ENCODE assay signal across 23 cellular contexts in the genomic region with DNA sequence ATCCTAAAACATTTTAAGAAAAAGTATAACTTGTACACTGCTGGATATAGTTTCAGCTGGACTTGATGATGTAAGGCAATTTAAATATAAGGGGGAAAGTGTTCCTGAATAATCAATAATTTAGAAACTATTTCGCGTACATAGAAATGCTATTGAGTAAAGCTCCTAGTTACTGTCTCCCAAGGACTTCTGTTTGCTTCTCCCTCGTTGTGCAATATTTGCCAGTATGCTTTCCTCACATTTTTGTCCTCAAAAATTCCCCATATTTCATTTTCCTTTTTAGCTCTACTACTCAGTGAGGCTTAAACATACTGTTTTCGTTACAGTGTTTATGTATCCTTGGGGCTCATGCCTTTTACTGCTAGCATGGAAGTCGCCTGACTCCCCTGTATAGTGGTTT.
"Had no signal": no experiment of that assay in that cellular context is flagged by ENCODE, and none has a peak within 500 bp of the region (broad histone marks: within the 10 kb centered on the region; RNA-seq: fewer than 3 reads in every experiment).

No MANE protein-coding gene starts in this region.

- H3K36me3 ChIP-seq: MG63, SJSA1 had no signal

- H3K27ac ChIP-seq: HL-60, SJSA1, SK-N-MC had no signal

- FAIRE-seq: HTR-8/SVneo, RCC 7860 had no signal

- DNase-seq: Karpas-422, KG1, MG63, NCI-H1092, NCI-H1436, NCI-H187, NCI-H2029, NCI-H2081 treated with DMSO at 0.1 percent for 48 hours, NCI-H2171, NCI-H226, NCI-H446, NCI-H510A, NCI-H524 treated with DMSO at 0.1 percent for 48 hours, NCI-H69, NCI-H774, Right ventricle myocardium superior, RPMI8226, SIG-M5 had no signal

- H3K4me1 ChIP-seq: SJSA1 had no signal

- H3K4me3 ChIP-seq: MG63, SJSA1, SK-N-MC had no signal

- H3K27me3 ChIP-seq: MG63, SJSA1 had no signal

- H3K9me3 ChIP-seq: MG63, SJSA1 had no signal
